In the genomic region with DNA sequence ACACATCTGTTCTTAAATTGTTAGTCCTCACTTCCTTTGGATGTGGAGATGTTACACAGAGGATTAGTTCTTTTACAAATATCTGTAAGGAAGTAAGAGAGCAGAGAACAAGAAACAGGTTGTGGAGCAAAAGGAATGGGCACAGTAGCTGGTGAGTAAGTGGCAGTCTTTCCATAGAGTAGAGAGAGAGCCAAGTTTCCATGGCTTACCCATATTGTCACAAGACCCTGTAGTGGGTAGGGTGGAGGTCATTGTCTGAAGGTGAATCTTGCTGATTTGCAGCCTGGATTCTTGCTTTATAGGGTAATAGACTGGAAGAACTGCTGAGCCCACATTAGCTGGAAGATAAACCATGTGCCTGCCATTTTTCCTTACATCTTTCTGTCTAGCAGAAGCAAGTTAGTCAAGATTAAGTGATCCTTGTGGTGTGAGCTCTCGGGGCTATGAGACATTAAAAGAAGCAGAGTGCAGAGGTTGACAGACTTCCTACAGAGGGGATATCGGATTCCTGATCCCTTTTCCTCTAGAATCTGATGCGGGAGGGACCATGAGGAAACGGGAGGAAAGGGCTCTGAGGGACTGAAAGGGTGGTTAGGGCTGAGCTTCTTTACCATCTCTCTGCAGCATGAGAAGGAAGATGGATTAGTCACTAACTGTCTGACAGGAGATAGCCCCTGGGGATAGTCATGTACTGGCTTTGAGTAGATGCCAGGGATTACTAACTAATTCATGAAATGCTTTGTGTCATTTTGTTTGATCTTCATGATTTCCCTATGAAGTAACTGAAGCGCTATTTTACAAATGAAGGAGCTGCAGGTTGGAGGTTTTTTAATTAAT, we compare ENCODE assay signal across 9 cellular contexts. TPM values are rescaled to one million over a fixed set of nuclear protein-coding genes. Genes with fewer than 3 reads are reported as not detected.
DNase-seq lines count a peak whose midpoint lies in the region; ATAC-seq and TF ChIP-seq lines count a peak whose summit lies in the region.
"Had no signal": no experiment of that assay in that cellular context is flagged by ENCODE, and none has a peak within 500 bp of the region (broad histone marks: within the 10 kb centered on the region; RNA-seq: fewer than 3 reads in every experiment).

No MANE protein-coding gene starts in this region.

- no peak overlapping the region for H2AFZ ChIP-seq in osteoblast (ENCODE audit: low read length)

- peak overlapping the region; percentile 80 for H3K4me2 ChIP-seq in osteoblast (ENCODE audit: insufficient read depth, low read length)

- H3K27ac ChIP-seq in dorsolateral prefrontal cortex, result peak overlapping the region in 58 of 59 donors; percentile 3 to 98 (median 90)
- peak overlapping the region; percentile 68 for H3K27ac ChIP-seq in osteoblast (ENCODE audit: low read depth, low read length)
- H3K27ac ChIP-seq in esophagus muscularis mucosa (replicated peaks in 1 of 4), result no peak overlapping the region

- H4K20me1 ChIP-seq in osteoblast (ENCODE audit: insufficient read depth, low read length), result peaks cover 7% of the 10 kb centered on the region

- DNase-seq in GM03348 (ENCODE audit: low spot score), result peak; percentile 70
- peak; percentile 86 for DNase-seq in NCI-H226
- no peak for DNase-seq in dorsolateral prefrontal cortex
- no peak for DNase-seq in osteoblast (ENCODE audit: insufficient read length, low spot score, missing footprints)
- DNase-seq in pons (ENCODE audit: low spot score), result no peak
- no peak for DNase-seq in esophagus muscularis mucosa (ENCODE audit: extremely low spot score)
- no peak for DNase-seq in GM13976 (ENCODE audit: low spot score)

- ATAC-seq in HG03135 (IDR thresholded peaks at IDR 0.05; ENCODE audit: unreplicated experiment), result no peak

- H3K27me3 ChIP-seq in dorsolateral prefrontal cortex, result no peaks in the 10 kb centered on the region
- H3K27me3 ChIP-seq in osteoblast (ENCODE audit: insufficient read depth, low read length), result no peaks in the 10 kb centered on the region
- H3K27me3 ChIP-seq in esophagus muscularis mucosa, result no peaks in the 10 kb centered on the region

- intact Hi-C loops in dorsolateral prefrontal cortex (cut with DNase I), result no loop called here
- intact Hi-C loops in esophagus muscularis mucosa (cut with DNase I), result no loop called here

- peaks cover 5% of the 10 kb centered on the region for H3K79me2 ChIP-seq in osteoblast (ENCODE audit: insufficient read depth, low read length)

- H3K36me3 ChIP-seq in osteoblast (ENCODE audit: insufficient read depth, low read length) (no peaks in the 10 kb centered on the region), esophagus muscularis mucosa (peaks cover 0 to 23% (median 12%) of the 10 kb centered on the region in 4 donors)

- H3K4me3 ChIP-seq in dorsolateral prefrontal cortex, result peak overlapping the region in 2 of 59 donors; percentile 1 to 9
- H3K4me3 ChIP-seq in osteoblast (ENCODE audit: insufficient read depth, low read length), result peak overlapping the region; percentile 41
- H3K4me3 ChIP-seq in esophagus muscularis mucosa, result no peak overlapping the region

- TF ChIP-seq EP300 in esophagus muscularis mucosa (IDR thresholded peaks at IDR 0.05), result no peak

- TF ChIP-seq CTCF in dorsolateral prefrontal cortex (IDR thresholded peaks at IDR 0.05 in 54 of 56, conservative IDR thresholded peaks at IDR 0.05 in 2 of 56; ENCODE audit: low read depth in 1 of 56, partially characterized antibody in 56 of 56), result no peak
- TF ChIP-seq CTCF in osteoblast (IDR thresholded peaks at IDR 0.05; ENCODE audit: extremely low read depth, low read depth, low read length), result no peak
- TF ChIP-seq CTCF in esophagus muscularis mucosa (IDR thresholded peaks at IDR 0.05), result no peak
- TF ChIP-seq CTCF in GM13976 (IDR thresholded peaks at IDR 0.05; ENCODE audit: borderline replicate concordance, control extremely low read depth, extremely low read depth, insufficient read depth, missing control alignments), result no peak

- H3K9me3 ChIP-seq in osteoblast (ENCODE audit: low read depth, low read length), result no peaks in the 10 kb centered on the region
- no peaks in the 10 kb centered on the region for H3K9me3 ChIP-seq in esophagus muscularis mucosa

- no peak for TF ChIP-seq POLR2A in esophagus muscularis mucosa (IDR thresholded peaks at IDR 0.05; ENCODE audit: low read depth)

- 82% methylated on average over 5 of the region's 5 CpGs for WGBS in esophagus muscularis mucosa

- in situ Hi-C loops in GM13976 (cut with MboI; ENCODE audit: low sequenced_read_pairs, unreplicated experiment), result loop anchor here (25.0 kb wide), 1 partner anchor 664 kb away; no protein-coding TSS in a partner anchor

- peaks cover 40% of the 10 kb centered on the region for H3K4me1 ChIP-seq in osteoblast (ENCODE audit: insufficient read depth, low read length)
- H3K4me1 ChIP-seq in esophagus muscularis mucosa, result peaks cover 32 to 54% (median 44%) of the 10 kb centered on the region in 4 donors

RNA-seq across cellular contexts. Expression of a gene that starts 44.0 kb away (rescaled TPM):
- total RNA-seq in dorsolateral prefrontal cortex, result 10 to 100 TPM in 119 of 120 experiments, 1 to 10 TPM in 1; 8.0 to 46.0 (median 27.9) TPM
- total RNA-seq in osteoblast, result not detected in 2 replicates
- under 1 TPM in 1 of 4 donors, not detected in 3; 0.17 TPM for total RNA-seq in esophagus muscularis mucosa
- total RNA-seq: liver had no signal

Comparison
In these comparisons a context has a peak if more than half of its experiments do, and no peak if none do; other contexts are left out.
1. DNase-seq: peak in GM03348 (single experiment) and NCI-H226 (single experiment); none in dorsolateral prefrontal cortex (0 of 10), osteoblast (single experiment), pons (single experiment), esophagus muscularis mucosa (single experiment) and GM13976 (single experiment).
2. H3K27ac ChIP-seq: peak in dorsolateral prefrontal cortex (58 of 59) and osteoblast (single experiment); none in esophagus muscularis mucosa (0 of 4).